2 cellular contexts compared by ENCODE assay signal in genomic region chr6:36891153-36891552, GRCh38. TPM values are rescaled to one million over a fixed set of nuclear protein-coding genes. Genes with fewer than 3 reads are reported as not detected.
"Had no signal": no experiment of that assay in that cellular context is flagged by ENCODE, and none has a peak within 500 bp of the region (broad histone marks: within the 10 kb centered on the region; RNA-seq: fewer than 3 reads in every experiment).

No MANE protein-coding gene starts in this region.

RNA-seq across cellular contexts. Expression of gene CPNE5, which starts 51.9 kb away (rescaled TPM):
- total RNA-seq: fibroblast of lung, foreskin keratinocyte had no signal
